In genomic region chr10:17049195-17049594, GRCh38 we compare ENCODE assay signal across 19 cellular contexts.
"Had no signal": no experiment of that assay in that cellular context is flagged by ENCODE, and none has a peak within 500 bp of the region (broad histone marks: within the 10 kb centered on the region; RNA-seq: fewer than 3 reads in every experiment).

No MANE protein-coding gene starts in this region.

- DNase-seq: activated B cell treated with CpG ODN at 0.5 μM for 24 hours; activated CD4-positive, alpha-beta T cell treated with anti-CD3 and anti-CD28 coated beads for 36 hours; activated CD4-positive, alpha-beta T cell treated with anti-CD3 and anti-CD28 coated beads, Interleukin-2, amount 50 U/mL, for 4 hours; activated CD8-positive, alpha-beta memory T cell treated with anti-CD3 and anti-CD28 coated beads, Interleukin-2, amount 50 U/mL, for 48 hours; activated naive CD4-positive, alpha-beta T cell; activated naive CD8-positive, alpha-beta T cell treated with anti-CD3 and anti-CD28 coated beads for 36 hours; activated T-cell treated with anti-CD3 and anti-CD28 coated beads, Interleukin-2, amount 50 U/mL, for 4 hours; cerebellar nuclear complex; cortex of kidney; heart right ventricle; islet precursor cell; lower lobe of right lung; natural killer cell; ovary; spleen; stimulated activated CD4-positive, alpha-beta T cell treated with anti-CD3 and anti-CD28 coated beads, Interleukin-4, amount 100 ng/mL, for 1 hour; stimulated activated naive CD4-positive, alpha-beta T cell; T-cell had no signal

- H3K4me3 ChIP-seq: heart right ventricle, lower lobe of right lung, ovary, prostate gland, spleen had no signal

- H3K36me3 ChIP-seq: heart right ventricle, lower lobe of right lung, ovary, prostate gland, spleen had no signal

- H3K4me1 ChIP-seq: heart right ventricle, lower lobe of right lung, prostate gland had no signal

- H3K27me3 ChIP-seq: heart right ventricle, ovary, spleen had no signal

- H3K27ac ChIP-seq: heart right ventricle, lower lobe of right lung, ovary, prostate gland, spleen had no signal

- H3K9me3 ChIP-seq: lower lobe of right lung, ovary, prostate gland had no signal
